In genomic region chr2:232647261-232647660, GRCh38 we compare ENCODE assay signal across 19 cellular contexts. TPM values are rescaled to one million over a fixed set of nuclear protein-coding genes. Genes with fewer than 3 reads are reported as not detected.
DNase-seq lines count a peak whose midpoint lies in the region; ATAC-seq and TF ChIP-seq lines count a peak whose summit lies in the region.
"Had no signal": no experiment of that assay in that cellular context is flagged by ENCODE, and none has a peak within 500 bp of the region (broad histone marks: within the 10 kb centered on the region; RNA-seq: fewer than 3 reads in every experiment).

No MANE protein-coding gene starts in this region.

- no peaks in the 10 kb centered on the region for H3K27me3 Mint-ChIP-seq in osteocyte (ENCODE audit: unreplicated experiment)
- peaks cover 4% of the 10 kb centered on the region for H3K27me3 Mint-ChIP-seq in activated naive CD8-positive, alpha-beta T cell treated with anti-CD3 and anti-CD28 coated beads, Interleukin-2, amount 50 U/mL, for 24 hours
- H3K27me3 Mint-ChIP-seq in activated CD8-positive, alpha-beta T cell treated with anti-CD3 and anti-CD28 coated beads, Interleukin-2, amount 10 ng/mL, durations not matched to agents 7 days and 5 days (ENCODE audit: low read depth): peaks cover 5% of the 10 kb centered on the region

- ATAC-seq in activated naive CD8-positive, alpha-beta T cell treated with anti-CD3 and anti-CD28 coated beads, Interleukin-2, amount 50 U/mL, for 24 hours: no peak
- no peak for ATAC-seq in activated CD8-positive, alpha-beta T cell treated with anti-CD3 and anti-CD28 coated beads, Interleukin-2, amount 10 ng/mL, durations not matched to agents 7 days and 5 days
- ATAC-seq: GM12878, K562 had no signal

- TF ChIP-seq CTCF in coronary artery (IDR thresholded peaks at IDR 0.05) (no peak), liver (IDR thresholded peaks at IDR 0.05; ENCODE audit: low read depth, low read length, missing input control) (no peak), tibial artery (IDR thresholded peaks at IDR 0.05) (no peak), osteocyte (IDR thresholded peaks at IDR 0.05) (no peak)

- H3K27me3 ChIP-seq in liver (ENCODE audit: control insufficient read depth in 4 of 4, insufficient read depth in 4 of 4, low read length in 3 of 4): no peaks in the 10 kb centered on the region
- no peaks in the 10 kb centered on the region for H3K27me3 ChIP-seq in tibial artery
- H3K27me3 ChIP-seq: BLaER1 had no signal

- no peak overlapping the region for H3K27ac Mint-ChIP-seq in osteocyte (ENCODE audit: unreplicated experiment)
- no peak overlapping the region for H3K27ac Mint-ChIP-seq in activated naive CD8-positive, alpha-beta T cell treated with anti-CD3 and anti-CD28 coated beads, Interleukin-2, amount 50 U/mL, for 24 hours
- H3K27ac Mint-ChIP-seq in activated CD8-positive, alpha-beta T cell treated with anti-CD3 and anti-CD28 coated beads, Interleukin-2, amount 10 ng/mL, durations not matched to agents 7 days and 5 days: no peak overlapping the region
- H3K27ac Mint-ChIP-seq: CD4-positive, alpha-beta memory T cell had no signal

- H3K4me3 ChIP-seq in coronary artery (peak overlapping the region; percentile 17), liver (ENCODE audit: low read depth in 1 of 3, low read length in 3 of 3) (no peak overlapping the region), tibial artery (no peak overlapping the region)
- H3K4me3 ChIP-seq: BLaER1, GM12878, K562 had no signal

- peak; percentile 55 for DNase-seq in NCI-H2171 (lab: John Stamatoyannopoulos, UW)
- no peak for DNase-seq in coronary artery (ENCODE audit: low spot score)
- peak in 1 of 2 donors; percentile 72 for DNase-seq in tibial artery
- DNase-seq in osteocyte (ENCODE audit: extremely low spot score, unreplicated experiment): no peak
- DNase-seq in activated naive CD8-positive, alpha-beta T cell treated with anti-CD3 and anti-CD28 coated beads, Interleukin-2, amount 50 U/mL, for 24 hours: no peak
- no peak for DNase-seq in activated CD8-positive, alpha-beta T cell treated with anti-CD3 and anti-CD28 coated beads, Interleukin-2, amount 10 ng/mL, durations not matched to agents 7 days and 5 days
- DNase-seq: CD4-positive, alpha-beta memory T cell; DMS53; EL; H7; NCI-H1105; NCI-H2081; NCI-H774; OCI-M1; SIG-M5 had no signal

- H3K4me3 Mint-ChIP-seq in osteocyte (ENCODE audit: unreplicated experiment): no peak overlapping the region
- H3K4me3 Mint-ChIP-seq in activated naive CD8-positive, alpha-beta T cell treated with anti-CD3 and anti-CD28 coated beads, Interleukin-2, amount 50 U/mL, for 24 hours: no peak overlapping the region
- H3K4me3 Mint-ChIP-seq in activated CD8-positive, alpha-beta T cell treated with anti-CD3 and anti-CD28 coated beads, Interleukin-2, amount 10 ng/mL, durations not matched to agents 7 days and 5 days: no peak overlapping the region
- H3K4me3 Mint-ChIP-seq: CD4-positive, alpha-beta memory T cell had no signal

- TF ChIP-seq RAD21 in liver (IDR thresholded peaks at IDR 0.05): no peak

- POLR2A ChIA-PET in activated CD8-positive, alpha-beta T cell treated with anti-CD3 and anti-CD28 coated beads, Interleukin-2, amount 10 ng/mL, durations not matched to agents 7 days and 5 days (lab: Charles Lee): no interaction called here

- H3K9me3 ChIP-seq in liver (ENCODE audit: control insufficient read depth in 4 of 4, low read length in 3 of 4): no peaks in the 10 kb centered on the region
- no peaks in the 10 kb centered on the region for H3K9me3 ChIP-seq in tibial artery
- H3K9me3 ChIP-seq: BLaER1 had no signal

- CTCF ChIA-PET in activated CD8-positive, alpha-beta T cell treated with anti-CD3 and anti-CD28 coated beads, Interleukin-2, amount 10 ng/mL, durations not matched to agents 7 days and 5 days (lab: Charles Lee): no interaction called here

- H3K9me3 Mint-ChIP-seq in osteocyte (ENCODE audit: unreplicated experiment): no peaks in the 10 kb centered on the region
- no peaks in the 10 kb centered on the region for H3K9me3 Mint-ChIP-seq in activated naive CD8-positive, alpha-beta T cell treated with anti-CD3 and anti-CD28 coated beads, Interleukin-2, amount 50 U/mL, for 24 hours
- H3K9me3 Mint-ChIP-seq in activated CD8-positive, alpha-beta T cell treated with anti-CD3 and anti-CD28 coated beads, Interleukin-2, amount 10 ng/mL, durations not matched to agents 7 days and 5 days (ENCODE audit: insufficient read depth): no peaks in the 10 kb centered on the region
- H3K9me3 Mint-ChIP-seq: CD4-positive, alpha-beta memory T cell had no signal

- H3K36me3 Mint-ChIP-seq in osteocyte (ENCODE audit: unreplicated experiment): peaks cover 4% of the 10 kb centered on the region
- no peaks in the 10 kb centered on the region for H3K36me3 Mint-ChIP-seq in activated naive CD8-positive, alpha-beta T cell treated with anti-CD3 and anti-CD28 coated beads, Interleukin-2, amount 50 U/mL, for 24 hours (ENCODE audit: low read depth)
- H3K36me3 Mint-ChIP-seq in activated CD8-positive, alpha-beta T cell treated with anti-CD3 and anti-CD28 coated beads, Interleukin-2, amount 10 ng/mL, durations not matched to agents 7 days and 5 days (ENCODE audit: low read depth): no peaks in the 10 kb centered on the region
- H3K36me3 Mint-ChIP-seq: CD4-positive, alpha-beta memory T cell had no signal

- H3K4me1 Mint-ChIP-seq in osteocyte (ENCODE audit: unreplicated experiment): peaks cover 37% of the 10 kb centered on the region
- H3K4me1 Mint-ChIP-seq in activated naive CD8-positive, alpha-beta T cell treated with anti-CD3 and anti-CD28 coated beads, Interleukin-2, amount 50 U/mL, for 24 hours: no peaks in the 10 kb centered on the region
- no peaks in the 10 kb centered on the region for H3K4me1 Mint-ChIP-seq in activated CD8-positive, alpha-beta T cell treated with anti-CD3 and anti-CD28 coated beads, Interleukin-2, amount 10 ng/mL, durations not matched to agents 7 days and 5 days (ENCODE audit: low read depth)
- H3K4me1 Mint-ChIP-seq: CD4-positive, alpha-beta memory T cell had no signal

- H3K27ac ChIP-seq in coronary artery (peak overlapping the region in 1 of 2 donors; percentile 60), liver (ENCODE audit: low read depth in 1 of 2, low read length in 2 of 2) (peak overlapping the region in 1 of 2 donors; percentile 72), tibial artery (peak overlapping the region; percentile 34 to 58)
- H3K27ac ChIP-seq: BLaER1 had no signal

- H3K9ac ChIP-seq in liver (ENCODE audit: low read depth in 1 of 2, low read length in 2 of 2): no peak overlapping the region
- H3K9ac ChIP-seq: BLaER1 had no signal

- intact Hi-C loops in tibial artery (cut with DNase I; ENCODE audit: low total_unique reads): no loop called here

- H3K36me3 ChIP-seq in liver (ENCODE audit: control insufficient read depth in 4 of 4, insufficient read depth in 3 of 4, low read depth in 1 of 4, low read length in 3 of 4) (no peaks in the 10 kb centered on the region), tibial artery (no peaks in the 10 kb centered on the region)
- H3K36me3 ChIP-seq: BLaER1 had no signal

- 33% methylated on average over 8 of the region's 8 CpGs for WGBS in liver

- H3K4me1 ChIP-seq in liver (ENCODE audit: control insufficient read depth in 4 of 4, insufficient read depth in 4 of 4, low read length in 3 of 4) (peaks cover 0 to 21% (median 11%) of the 10 kb centered on the region in 4 donors), tibial artery (peaks cover 0 to 98% (median 43%) of the 10 kb centered on the region in 4 donors)
- H3K4me1 ChIP-seq: BLaER1 had no signal

TF ChIP-seq in liver, 16 proteins besides CTCF, POLR2A, EP300 and RAD21 (continues in another document):
- no peak for TF ChIP-seq NR2F2 (IDR thresholded peaks at IDR 0.05)
- TF ChIP-seq EGR1 (IDR thresholded peaks at IDR 0.05; ENCODE audit: low read depth in 2 of 2): peak in 1 of 2 donors; percentile 68
- TF ChIP-seq HNF4A (conservative IDR thresholded peaks at IDR 0.05): peak in 1 of 2 donors; percentile 83
- TF ChIP-seq FOXA1 (IDR thresholded peaks at IDR 0.05): no peak
- TF ChIP-seq SP1 (IDR thresholded peaks at IDR 0.05): no peak
- no peak for TF ChIP-seq TAF1 (conservative IDR thresholded peaks at IDR 0.05)
- TF ChIP-seq JUND (IDR thresholded peaks at IDR 0.05): no peak
- TF ChIP-seq FOXA2 (IDR thresholded peaks at IDR 0.05): no peak
- peak in 1 of 2 donors; percentile 81 for TF ChIP-seq RXRA (IDR thresholded peaks at IDR 0.05)
- peak; percentile 90 for TF ChIP-seq MAX (IDR thresholded peaks at IDR 0.05)
- TF ChIP-seq, protein P1, sequence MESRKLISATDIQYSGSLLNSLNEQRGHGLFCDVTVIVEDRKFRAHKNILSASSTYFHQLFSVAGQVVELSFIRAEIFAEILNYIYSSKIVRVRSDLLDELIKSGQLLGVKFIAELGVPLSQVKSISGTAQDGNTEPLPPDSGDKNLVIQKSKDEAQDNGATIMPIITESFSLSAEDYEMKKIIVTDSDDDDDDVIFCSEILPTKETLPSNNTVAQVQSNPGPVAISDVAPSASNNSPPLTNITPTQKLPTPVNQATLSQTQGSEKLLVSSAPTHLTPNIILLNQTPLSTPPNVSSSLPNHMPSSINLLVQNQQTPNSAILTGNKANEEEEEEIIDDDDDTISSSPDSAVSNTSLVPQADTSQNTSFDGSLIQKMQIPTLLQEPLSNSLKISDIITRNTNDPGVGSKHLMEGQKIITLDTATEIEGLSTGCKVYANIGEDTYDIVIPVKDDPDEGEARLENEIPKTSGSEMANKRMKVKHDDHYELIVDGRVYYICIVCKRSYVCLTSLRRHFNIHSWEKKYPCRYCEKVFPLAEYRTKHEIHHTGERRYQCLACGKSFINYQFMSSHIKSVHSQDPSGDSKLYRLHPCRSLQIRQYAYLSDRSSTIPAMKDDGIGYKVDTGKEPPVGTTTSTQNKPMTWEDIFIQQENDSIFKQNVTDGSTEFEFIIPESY (IDR thresholded peaks at IDR 0.05): peak; percentile 33
- peak; percentile 75 for TF ChIP-seq YY1 (IDR thresholded peaks at IDR 0.05)
- no peak for TF ChIP-seq GABPA (IDR thresholded peaks at IDR 0.05 in 1 of 2, conservative IDR thresholded peaks at IDR 0.05 in 1 of 2)
- TF ChIP-seq HNF4G (IDR thresholded peaks at IDR 0.05): no peak

RNA-seq across cellular contexts. Expression of gene EFHD1, which starts 13.9 kb away (rescaled TPM):
- total RNA-seq in liver (10 to 100 TPM in 1 of 2 donors, 1 to 10 TPM in 1; 3.3 to 13.9 TPM), osteocyte (106 and 114 TPM in 2 replicates)
- 10 to 100 TPM in 1 of 2 donors, 1 to 10 TPM in 1; 6.7 to 28.5 TPM for polyA plus RNA-seq in liver
- 1 to 10 TPM; 6.0 to 6.6 TPM for total RNA-seq in activated CD8-positive, alpha-beta T cell treated with anti-CD3 and anti-CD28 coated beads, Interleukin-2, amount 10 ng/mL, durations not matched to agents 7 days and 5 days
- total RNA-seq: GM12878 had no signal

RNA-seq across cellular contexts. Expression of gene GIGYF2, which starts 49.9 kb away (rescaled TPM):
- total RNA-seq in liver (10 to 100 TPM; 35.3 to 50.5 TPM), osteocyte (63.4 and 66.0 TPM in 2 replicates)
- polyA plus RNA-seq in liver: 10 to 100 TPM; 10.6 to 18.2 TPM
- 10 to 100 TPM; 59.3 to 61.7 TPM for total RNA-seq in activated CD8-positive, alpha-beta T cell treated with anti-CD3 and anti-CD28 coated beads, Interleukin-2, amount 10 ng/mL, durations not matched to agents 7 days and 5 days
